8 cellular contexts compared by ENCODE assay signal in the genomic region with DNA sequence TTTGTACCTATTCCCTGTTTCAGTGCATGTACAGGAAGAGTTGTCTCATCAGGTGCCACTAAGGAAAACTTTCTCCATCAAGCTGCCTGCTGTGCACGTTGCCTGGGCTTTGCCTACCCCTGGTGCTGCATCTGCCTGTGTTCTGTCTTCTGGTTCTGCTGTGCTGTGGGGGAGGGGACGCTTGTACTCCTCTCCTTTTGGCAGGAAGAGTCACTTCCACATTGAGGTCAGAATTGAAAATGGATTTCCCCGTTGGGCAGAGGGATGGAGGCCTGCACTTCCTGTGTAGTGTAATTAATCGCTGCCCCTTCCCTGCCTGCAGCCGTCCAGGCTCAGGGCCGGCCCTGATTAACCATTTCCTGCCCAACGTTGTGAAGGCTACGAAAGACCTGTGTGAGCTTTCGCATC.
A peak's percentile ranks its signal among the peaks of the same experiment; 100 is the strongest.
DNase-seq lines count a peak whose midpoint lies in the region.

No MANE protein-coding gene starts in this region.

- H3K27me3 Mint-ChIP-seq in activated T-helper 2 cell treated with anti-CD3 and anti-CD28 coated beads, Interferon-gamma antibody, Interleukin-2, Interleukin-4, amounts not matched to agents 10 μg/mL and 5 μg/mL and 100 μg/mL, durations not matched to agents 14 hours and 24 hours and 36 hours (ENCODE audit: low read depth), result peaks cover 2% of the 10 kb centered on the region

- DNase-seq in GDM1 (lab: John Stamatoyannopoulos, UW) (peak; percentile 36), H4 (ENCODE audit: low spot score) (peak; percentile 53), SHP77 (lab: John Stamatoyannopoulos, UW) (peak; percentile 91), foreskin melanocyte (peak; percentile 63), renal cortical epithelial cell (ENCODE audit: low read depth) (peak; percentile 13), NCI-H128 (lab: John Stamatoyannopoulos, UW; ENCODE audit: unreplicated experiment) (no peak), NCI-H2171 (lab: John Stamatoyannopoulos, UW) (no peak)
- no peak for DNase-seq in activated T-helper 2 cell treated with anti-CD3 and anti-CD28 coated beads, Interferon-gamma antibody, Interleukin-2, Interleukin-4, amounts not matched to agents 10 μg/mL and 5 μg/mL and 100 μg/mL, durations not matched to agents 14 hours and 24 hours and 36 hours (ENCODE audit: low spot score)

- H3K4me1 Mint-ChIP-seq in activated T-helper 2 cell treated with anti-CD3 and anti-CD28 coated beads, Interferon-gamma antibody, Interleukin-2, Interleukin-4, amounts not matched to agents 10 μg/mL and 5 μg/mL and 100 μg/mL, durations not matched to agents 14 hours and 24 hours and 36 hours (ENCODE audit: low read depth), result peaks cover 33% of the 10 kb centered on the region

- no peaks in the 10 kb centered on the region for H3K9me3 Mint-ChIP-seq in activated T-helper 2 cell treated with anti-CD3 and anti-CD28 coated beads, Interferon-gamma antibody, Interleukin-2, Interleukin-4, amounts not matched to agents 10 μg/mL and 5 μg/mL and 100 μg/mL, durations not matched to agents 14 hours and 24 hours and 36 hours

- intact Hi-C loops in activated T-helper 2 cell treated with anti-CD3 and anti-CD28 coated beads, Interferon-gamma antibody, Interleukin-2, Interleukin-4, amounts not matched to agents 10 μg/mL and 5 μg/mL and 100 μg/mL, durations not matched to agents 14 hours and 24 hours and 36 hours (cut with micrococcal nuclease), result no loop called here

- H3K27ac Mint-ChIP-seq in activated T-helper 2 cell treated with anti-CD3 and anti-CD28 coated beads, Interferon-gamma antibody, Interleukin-2, Interleukin-4, amounts not matched to agents 10 μg/mL and 5 μg/mL and 100 μg/mL, durations not matched to agents 14 hours and 24 hours and 36 hours, result no peak overlapping the region

- H3K4me3 Mint-ChIP-seq in activated T-helper 2 cell treated with anti-CD3 and anti-CD28 coated beads, Interferon-gamma antibody, Interleukin-2, Interleukin-4, amounts not matched to agents 10 μg/mL and 5 μg/mL and 100 μg/mL, durations not matched to agents 14 hours and 24 hours and 36 hours (ENCODE audit: low read depth), result no peak overlapping the region

- H3K36me3 Mint-ChIP-seq in activated T-helper 2 cell treated with anti-CD3 and anti-CD28 coated beads, Interferon-gamma antibody, Interleukin-2, Interleukin-4, amounts not matched to agents 10 μg/mL and 5 μg/mL and 100 μg/mL, durations not matched to agents 14 hours and 24 hours and 36 hours (ENCODE audit: low read depth), result no peaks in the 10 kb centered on the region

Comparison
In these comparisons a context has a peak if more than half of its experiments do, and no peak if none do; other contexts are left out.
1. DNase-seq: peak in GDM1 (single experiment), H4 (single experiment), SHP77 (2 of 2), foreskin melanocyte (single experiment) and renal cortical epithelial cell (single experiment); none in NCI-H128 (single experiment), NCI-H2171 (single experiment) and activated T-helper 2 cell treated with anti-CD3 and anti-CD28 coated beads, Interferon-gamma antibody, Interleukin-2, Interleukin-4, amounts not matched to agents 10 μg/mL and 5 μg/mL and 100 μg/mL, durations not matched to agents 14 hours and 24 hours and 36 hours (single experiment).